ENCODE assay signal across 14 cellular contexts in the genomic region with DNA sequence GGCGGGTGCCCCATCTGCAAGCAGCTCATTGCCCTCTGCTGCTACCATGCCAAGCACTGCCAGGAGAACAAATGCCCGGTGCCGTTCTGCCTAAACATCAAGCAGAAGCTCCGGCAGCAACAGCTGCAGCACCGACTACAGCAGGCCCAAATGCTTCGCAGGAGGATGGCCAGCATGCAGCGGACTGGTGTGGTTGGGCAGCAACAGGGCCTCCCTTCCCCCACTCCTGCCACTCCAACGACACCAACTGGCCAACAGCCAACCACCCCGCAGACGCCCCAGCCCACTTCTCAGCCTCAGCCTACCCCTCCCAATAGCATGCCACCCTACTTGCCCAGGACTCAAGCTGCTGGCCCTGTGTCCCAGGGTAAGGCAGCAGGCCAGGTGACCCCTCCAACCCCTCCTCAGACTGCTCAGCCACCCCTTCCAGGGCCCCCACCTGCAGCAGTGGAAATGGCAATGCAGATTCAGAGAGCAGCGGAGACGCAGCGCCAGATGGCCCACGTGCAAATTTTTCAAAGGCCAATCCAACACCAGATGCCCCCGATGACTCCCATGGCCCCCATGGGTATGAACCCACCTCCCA.
"Had no signal": no experiment of that assay in that cellular context is flagged by ENCODE, and none has a peak within 500 bp of the region (broad histone marks: within the 10 kb centered on the region; RNA-seq: fewer than 3 reads in every experiment).

No MANE protein-coding gene starts in this region.

- H3K27ac ChIP-seq: gastroesophageal sphincter, tibial artery had no signal

- H3K9me3 ChIP-seq: gastroesophageal sphincter, tibial artery had no signal

- ATAC-seq: activated naive CD8-positive, alpha-beta T cell treated with anti-CD3 and anti-CD28 coated beads, Interleukin-2, amount 50 U/mL, for 24 hours; gastroesophageal sphincter had no signal

- H3K4me3 ChIP-seq: cardiac muscle cell, gastroesophageal sphincter, tibial artery had no signal

- H3K4me3 Mint-ChIP-seq: activated naive CD8-positive, alpha-beta T cell treated with anti-CD3 and anti-CD28 coated beads, Interleukin-2, amount 50 U/mL, for 24 hours; activated T-helper 1 cell treated with anti-CD3 and anti-CD28 coated beads, Interleukin-12 subunit alpha, Interleukin-12 subunit beta, Interleukin-2, Interleukin-4 antibody, amounts not matched to agents 30 ng/mL and 10 ng/mL and 1 ng/mL, durations not matched to agents 14 hours and 24 hours and 36 hours; natural killer cell had no signal

- H3K27ac Mint-ChIP-seq: activated naive CD8-positive, alpha-beta T cell treated with anti-CD3 and anti-CD28 coated beads, Interleukin-2, amount 50 U/mL, for 24 hours; activated T-helper 1 cell treated with anti-CD3 and anti-CD28 coated beads, Interleukin-12 subunit alpha, Interleukin-12 subunit beta, Interleukin-2, Interleukin-4 antibody, amounts not matched to agents 30 ng/mL and 10 ng/mL and 1 ng/mL, durations not matched to agents 14 hours and 24 hours and 36 hours had no signal

- H3K9me3 Mint-ChIP-seq: activated naive CD8-positive, alpha-beta T cell treated with anti-CD3 and anti-CD28 coated beads, Interleukin-2, amount 50 U/mL, for 24 hours; activated T-helper 1 cell treated with anti-CD3 and anti-CD28 coated beads, Interleukin-12 subunit alpha, Interleukin-12 subunit beta, Interleukin-2, Interleukin-4 antibody, amounts not matched to agents 30 ng/mL and 10 ng/mL and 1 ng/mL, durations not matched to agents 14 hours and 24 hours and 36 hours; natural killer cell had no signal

- DNase-seq: activated CD4-positive, alpha-beta T cell treated with anti-CD3 and anti-CD28 coated beads, Interleukin-2, amount 50 U/mL, for 48 hours; activated naive CD4-positive, alpha-beta T cell treated with Interleukin-2 at 50 U/mL for 16 hours; activated naive CD8-positive, alpha-beta T cell treated with anti-CD3 and anti-CD28 coated beads, Interleukin-2, amount 50 U/mL, for 24 hours; cortex of kidney; effector memory CD4-positive, alpha-beta T cell; natural killer cell; occipital lobe; SHP77 treated with DMSO at 0.1 percent for 48 hours; small intestine; T-helper 2 cell; tibial artery had no signal

- H3K27me3 ChIP-seq: cardiac muscle cell, gastroesophageal sphincter, tibial artery had no signal

- H3K27me3 Mint-ChIP-seq: activated naive CD8-positive, alpha-beta T cell treated with anti-CD3 and anti-CD28 coated beads, Interleukin-2, amount 50 U/mL, for 24 hours had no signal
